2 cellular contexts compared by ENCODE assay signal in genomic region chr2:15803186-15803986, GRCh38.
TF ChIP-seq lines count a peak whose summit lies in the region.

No MANE protein-coding gene starts in this region.

TF ChIP-seq in IMR-90, 13 proteins besides CTCF, POLR2A, EP300 and RAD21:
- TF ChIP-seq SMC3 (IDR thresholded peaks at IDR 0.05; ENCODE audit: low read depth, low read length) (no peak), CEBPB (IDR thresholded peaks at IDR 0.05; ENCODE audit: low read depth, low read length) (no peak), USF2 (IDR thresholded peaks at IDR 0.05; ENCODE audit: low read depth, low read length) (no peak), FOS (IDR thresholded peaks at IDR 0.05; ENCODE audit: low read depth, low read length) (no peak), ELK1 (IDR thresholded peaks at IDR 0.05; ENCODE audit: borderline replicate concordance, low read depth, low read length) (no peak), MAZ (IDR thresholded peaks at IDR 0.05; ENCODE audit: borderline replicate concordance, low read depth, low read length) (no peak), MXI1 (IDR thresholded peaks at IDR 0.05; ENCODE audit: borderline replicate concordance, low read depth, low read length) (no peak), MAFK (IDR thresholded peaks at IDR 0.05; ENCODE audit: low read depth, low read length) (no peak), BHLHE40 (IDR thresholded peaks at IDR 0.05; ENCODE audit: low read depth, low read length) (no peak), RFX5 (IDR thresholded peaks at IDR 0.05; ENCODE audit: low read depth, low read length) (no peak), NFE2L2 (IDR thresholded peaks at IDR 0.05; ENCODE audit: low read depth, low read length) (no peak), CHD1 (IDR thresholded peaks at IDR 0.05; ENCODE audit: low read depth, low read length) (no peak), RCOR1 (IDR thresholded peaks at IDR 0.05; ENCODE audit: insufficient replicate concordance, low read length) (no peak)

TF ChIP-seq in H1, 55 proteins besides CTCF, POLR2A, EP300 and RAD21:
- TF ChIP-seq ATF2 (IDR thresholded peaks at IDR 0.05; ENCODE audit: low read length) (no peak), ASH2L (IDR thresholded peaks at IDR 0.05; ENCODE audit: low read length) (no peak), SUZ12 (IDR thresholded peaks at IDR 0.05; ENCODE audit: low read length) (no peak), CBX8 (IDR thresholded peaks at IDR 0.05; ENCODE audit: borderline replicate concordance, low read depth, low read length) (no peak), ZNF274 (IDR thresholded peaks at IDR 0.05; ENCODE audit: borderline replicate concordance, extremely low read depth, low read length) (no peak), HDAC2 (IDR thresholded peaks at IDR 0.05; ENCODE audit: borderline replicate concordance in 1 of 2, low read depth in 2 of 2, low read length in 2 of 2) (no peak), TAF7 (optimal IDR thresholded peaks at IDR 0.05; ENCODE audit: borderline replicate concordance, low read depth, low read length) (no peak), JUN (IDR thresholded peaks at IDR 0.05; ENCODE audit: low read depth, low read length) (no peak), SRF (IDR thresholded peaks at IDR 0.05; ENCODE audit: low read depth, low read length) (no peak), CEBPB (IDR thresholded peaks at IDR 0.05; ENCODE audit: low read depth, low read length) (no peak), KDM5A (IDR thresholded peaks at IDR 0.05; ENCODE audit: low read length) (no peak), TAF1 (IDR thresholded peaks at IDR 0.05; ENCODE audit: low read depth, low read length) (no peak), MAFK (IDR thresholded peaks at IDR 0.05; ENCODE audit: low read depth, low read length) (no peak), BRCA1 (IDR thresholded peaks at IDR 0.05; ENCODE audit: low read depth, low read length) (no peak), FOSL1 (IDR thresholded peaks at IDR 0.05; ENCODE audit: insufficient read depth, low read depth, low read length) (no peak), USF2 (IDR thresholded peaks at IDR 0.05; ENCODE audit: low read length) (no peak), BACH1 (IDR thresholded peaks at IDR 0.05; ENCODE audit: low read length) (no peak), MAX (IDR thresholded peaks at IDR 0.05) (no peak), SP4 (IDR thresholded peaks at IDR 0.05; ENCODE audit: low read length) (no peak), E2F6 (IDR thresholded peaks at IDR 0.05) (no peak)
